In genomic region chr15:82139823-82140268, GRCh38 we compare ENCODE assay signal across 8 cellular contexts.
DNase-seq lines count a peak whose midpoint lies in the region; ATAC-seq and TF ChIP-seq lines count a peak whose summit lies in the region.

No MANE protein-coding gene starts in this region.

- H3K9me3 Mint-ChIP-seq in GM23338 = no peaks in the 10 kb centered on the region
- no peaks in the 10 kb centered on the region for H3K9me3 Mint-ChIP-seq in endodermal cell
- no peaks in the 10 kb centered on the region for H3K9me3 Mint-ChIP-seq in neural crest cell

- H3K4me2 ChIP-seq in GM23338 (no peak overlapping the region), OCI-LY3 (ENCODE audit: low read length) (peak overlapping the region; percentile 6)

- H3K27me3 Mint-ChIP-seq in GM23338 (ENCODE audit: insufficient read depth, low read depth, poor library complexity) (no peaks in the 10 kb centered on the region), endodermal cell (ENCODE audit: insufficient read depth) (no peaks in the 10 kb centered on the region), neural crest cell (ENCODE audit: low read depth) (no peaks in the 10 kb centered on the region)

- WGBS in endodermal cell (ENCODE audit: insufficient coverage in 1 of 2, insufficient read length in 1 of 2), 2 experiments = 10 to 25% methylated on average over 3 to 5 of the region's 5 CpGs

- H3K4me1 ChIP-seq in GM23338 (ENCODE audit: insufficient read depth) (no peaks in the 10 kb centered on the region), OCI-LY3 (ENCODE audit: low read length) (no peaks in the 10 kb centered on the region), endodermal cell (ENCODE audit: control insufficient read depth, insufficient read depth, low read length) (peaks cover 11% of the 10 kb centered on the region)

- H3K36me3 Mint-ChIP-seq in GM23338 (ENCODE audit: low read depth) (peaks cover 7% of the 10 kb centered on the region; the same call in 2 of the 3 replicates), endodermal cell (ENCODE audit: low read depth) (peaks cover 26% of the 10 kb centered on the region), neural crest cell (ENCODE audit: low read depth) (no peaks in the 10 kb centered on the region)

- H3F3A ChIP-seq in GM23338 (replicated peaks; ENCODE audit: low read depth) = no peaks in the 10 kb centered on the region; the same call in 1 of the 2 replicates

- H3K4me1 Mint-ChIP-seq in GM23338 (peaks cover 4% of the 10 kb centered on the region; the same call in 2 of the 3 replicates), endodermal cell (peaks cover 14% of the 10 kb centered on the region), neural crest cell (peaks cover 7% of the 10 kb centered on the region)

- H3K9ac ChIP-seq in OCI-LY3 (ENCODE audit: low read length) (no peak overlapping the region), endodermal cell (ENCODE audit: extremely low read depth, low read length, poor library complexity, severe bottlenecking) (no peak overlapping the region)

- ATAC-seq in GM23338 (no peak), GM19035 (IDR thresholded peaks at IDR 0.05; ENCODE audit: unreplicated experiment) (no peak), GM21825 (IDR thresholded peaks at IDR 0.05; ENCODE audit: unreplicated experiment) (no peak)
- ATAC-seq in activated CD4-positive, CD25-positive, alpha-beta regulatory T cell treated with anti-CD3 and anti-CD28 coated beads, Interleukin-2, amount 50 U/mL, for 24 hours = no peak

- H3K4me3 Mint-ChIP-seq in GM23338 (no peak overlapping the region), endodermal cell (no peak overlapping the region), neural crest cell (no peak overlapping the region)

- H3K27me3 ChIP-seq in GM23338 (ENCODE audit: insufficient read depth) (no peaks in the 10 kb centered on the region), OCI-LY3 (ENCODE audit: low read depth, low read length) (no peaks in the 10 kb centered on the region), endodermal cell (ENCODE audit: control insufficient read depth, insufficient read depth, low read length, poor library complexity, severe bottlenecking) (no peaks in the 10 kb centered on the region)

- H3K4me3 ChIP-seq in GM23338 (no peak overlapping the region), OCI-LY3 (ENCODE audit: low read length) (no peak overlapping the region), endodermal cell (ENCODE audit: low read length) (no peak overlapping the region)

- H3K9me2 ChIP-seq in GM23338 (ENCODE audit: insufficient read depth) = no peaks in the 10 kb centered on the region

- H4K20me1 ChIP-seq in GM23338 (replicated peaks; ENCODE audit: insufficient read depth) (no peaks in the 10 kb centered on the region), OCI-LY3 (ENCODE audit: insufficient read depth, low read length) (no peaks in the 10 kb centered on the region)

- peak overlapping the region; percentile 6; the same call in 1 of the 2 replicates for H3K27ac Mint-ChIP-seq in GM23338
- no peak overlapping the region for H3K27ac Mint-ChIP-seq in endodermal cell
- H3K27ac Mint-ChIP-seq in neural crest cell (ENCODE audit: unreplicated experiment) = peak overlapping the region; percentile 2

- DNase-seq in AML-193 (lab: John Stamatoyannopoulos, UW) (peak; percentile 34 to 49), GM23338 (ENCODE audit: low spot score) (peak; percentile 85), endodermal cell (no peak), neural crest cell (ENCODE audit: low read depth, low spot score) (no peak)

- H3K9me3 ChIP-seq in OCI-LY3 (ENCODE audit: insufficient read depth, low read length) (no peaks in the 10 kb centered on the region), endodermal cell (ENCODE audit: control insufficient read depth, low read length) (no peaks in the 10 kb centered on the region)

- no peak overlapping the region for H2AFZ ChIP-seq in GM23338
- no peak overlapping the region for H2AFZ ChIP-seq in OCI-LY3 (ENCODE audit: low read depth, low read length)

- H3K36me3 ChIP-seq in GM23338 (ENCODE audit: insufficient read depth) (peaks cover 11% of the 10 kb centered on the region), OCI-LY3 (replicated peaks; ENCODE audit: low read depth, low read length) (peaks cover 8% of the 10 kb centered on the region), endodermal cell (ENCODE audit: control insufficient read depth, insufficient read depth, low read length) (peaks cover 53% of the 10 kb centered on the region)

- TF ChIP-seq CTCF in GM23338 (conservative IDR thresholded peaks at IDR 0.05; ENCODE audit: low read depth in 2 of 2) (peak; percentile 61 to 84), OCI-LY3 (IDR thresholded peaks at IDR 0.05; ENCODE audit: low read depth, low read length) (peak; percentile 77), endodermal cell (conservative IDR thresholded peaks at IDR 0.05) (peak; percentile 80), neural crest cell (conservative IDR thresholded peaks at IDR 0.05) (peak; percentile 81)

- H3K27ac ChIP-seq in GM23338 (ENCODE audit: low read depth) (0 out of 2 replicates have a peak overlapping the region, but pooled peaks have one; percentile 13), OCI-LY3 (ENCODE audit: low read length) (no peak overlapping the region), endodermal cell (ENCODE audit: low read depth, low read length) (no peak overlapping the region)

- H3K79me2 ChIP-seq in GM23338 (replicated peaks; ENCODE audit: insufficient read depth) (no peaks in the 10 kb centered on the region), OCI-LY3 (ENCODE audit: low read length) (no peaks in the 10 kb centered on the region)

TF ChIP-seq in GM23338, 12 proteins besides CTCF, POLR2A, EP300 and RAD21 (continues in another document):
- TF ChIP-seq REST (IDR thresholded peaks at IDR 0.05; ENCODE audit: unreplicated experiment) (no peak), ZNF331 (CRISPR knock-in tag; IDR thresholded peaks at IDR 0.05; ENCODE audit: low read depth) (no peak), ZNF114 (CRISPR knock-in tag; IDR thresholded peaks at IDR 0.05) (no peak), STAT1 (IDR thresholded peaks at IDR 0.05; ENCODE audit: unreplicated experiment) (no peak), CREB1 (CRISPR knock-in tag; IDR thresholded peaks at IDR 0.05; ENCODE audit: low read depth) (no peak)

Comparison
In these comparisons a context has a peak if more than half of its experiments do, and no peak if none do; other contexts are left out.
1. DNase-seq: peak in AML-193 (2 of 2) and GM23338 (single experiment); none in endodermal cell (single experiment) and neural crest cell (single experiment).
2. Peak in every context shown above with its lines, with median percentiles within 50 percentile points of each other: CTCF ChIP-seq.